ENCODE assay signal across 11 cellular contexts in genomic region chr7:143289888-143290287, GRCh38. TPM values are rescaled to one million over a fixed set of nuclear protein-coding genes. Genes with fewer than 3 reads are reported as not detected.
DNase-seq lines count a peak whose midpoint lies in the region; ATAC-seq, FAIRE-seq and TF ChIP-seq lines count a peak whose summit lies in the region.
"Not testable (repeated sequence)": the region's sequence is repeated elsewhere in the genome, so short reads cannot be mapped to it uniquely, and the experiment has no call there.
"Had no signal": no experiment of that assay in that cellular context is flagged by ENCODE, and none has a peak within 500 bp of the region (broad histone marks: within the 10 kb centered on the region; RNA-seq: fewer than 3 reads in every experiment).

No MANE protein-coding gene starts in this region.

- peak overlapping the region; percentile 83 for H3K9ac ChIP-seq in OCI-LY1 (ENCODE audit: low read length)
- peak overlapping the region; percentile 85 for H3K9ac ChIP-seq in GM12878 (ENCODE audit: control insufficient read depth, insufficient read depth, low read length)
- H3K9ac ChIP-seq in mesendoderm (ENCODE audit: low read length) = peak overlapping the region; percentile 44

- H3K27ac Mint-ChIP-seq in GM23338 = not testable (repeated sequence)
- peak overlapping the region; percentile 97 for H3K27ac Mint-ChIP-seq in activated CD4-positive, alpha-beta memory T cell treated with anti-CD3 and anti-CD28 coated beads for 36 hours

- H3K18ac ChIP-seq in mesendoderm (ENCODE audit: low read length) = not testable (repeated sequence)

- SMC1A ChIA-PET in GM12878 (lab: Charles Lee; ENCODE audit: uncharacterized antibody, unreplicated experiment) = interaction anchor here (0.6 to 1.8 kb wide), 8 partner anchors 18 to 125 kb away, joined by 3 to 7 read pairs (median 4); partner anchors contain the start of gene GSTK1

- FAIRE-seq in GM12878 (lab: Jason Lieb, UNC) = not testable (repeated sequence)

- not testable (repeated sequence) for H3K23ac ChIP-seq in mesendoderm (ENCODE audit: low read length)

- not testable (repeated sequence) for H3K9me2 ChIP-seq in GM23338 (ENCODE audit: insufficient read depth); OCI-LY1 (ENCODE audit: low read depth, low read length)

- H3K9me3 ChIP-seq in OCI-LY1 (ENCODE audit: low read length); GM12878 (replicated peaks; ENCODE audit: control insufficient read depth, insufficient read depth, low read length); esophagus squamous epithelium: not testable (repeated sequence)

- not testable (repeated sequence) for H3K4ac ChIP-seq in mesendoderm (ENCODE audit: low read depth, low read length)

- peaks cover 28% of the 10 kb centered on the region for H4K20me1 ChIP-seq in GM23338 (replicated peaks; ENCODE audit: insufficient read depth)
- H4K20me1 ChIP-seq in OCI-LY1 (ENCODE audit: insufficient read depth, low read length); GM12878 (ENCODE audit: control insufficient read depth, insufficient read depth): not testable (repeated sequence)

- peaks cover 38% of the 10 kb centered on the region for H3K27me3 Mint-ChIP-seq in GM23338 (ENCODE audit: insufficient read depth, low read depth, poor library complexity)
- H3K27me3 Mint-ChIP-seq in activated CD4-positive, alpha-beta memory T cell treated with anti-CD3 and anti-CD28 coated beads for 36 hours = not testable (repeated sequence)

- intact Hi-C loops in activated CD4-positive, alpha-beta memory T cell treated with anti-CD3 and anti-CD28 coated beads for 36 hours (cut with micrococcal nuclease) = loop anchor here (1.0 kb wide), 2 partner anchors 45 to 50 kb away; no protein-coding TSS in a partner anchor
- intact Hi-C loops in GM12878 (cut with micrococcal nuclease; ENCODE audit: unreplicated experiment) = loop anchor here (2.0 kb wide), 2 partner anchors 27 to 91 kb away; partner anchors contain the start of genes GSTK1 and ZYX
- intact Hi-C loops in esophagus squamous epithelium (cut with DNase I) = not testable (repeated sequence)

- H3K79me1 ChIP-seq in mesendoderm (ENCODE audit: low read length) = peaks cover 15% of the 10 kb centered on the region

- not testable (repeated sequence) for H2AK5ac ChIP-seq in mesendoderm (ENCODE audit: low read length)

- H3K27me3 ChIP-seq in GM23338 (ENCODE audit: insufficient read depth) = peaks cover 24% of the 10 kb centered on the region
- H3K27me3 ChIP-seq in OCI-LY1 (ENCODE audit: insufficient read depth, low read length); GM12878 (replicated peaks in 1 of 2; ENCODE audit: control insufficient read depth in 2 of 2, insufficient read depth in 2 of 2, low read length in 1 of 2); esophagus squamous epithelium; mesendoderm (ENCODE audit: insufficient read depth, low read length, poor library complexity): not testable (repeated sequence)

- not testable (repeated sequence) for TF ChIP-seq POLR2A in GM12878 (IDR thresholded peaks at IDR 0.05; ENCODE audit: low read depth, low read length); esophagus squamous epithelium (IDR thresholded peaks at IDR 0.05)

- H3K79me2 ChIP-seq in GM23338 (replicated peaks; ENCODE audit: insufficient read depth) = peaks cover 48% of the 10 kb centered on the region
- peaks cover 21% of the 10 kb centered on the region for H3K79me2 ChIP-seq in OCI-LY1 (ENCODE audit: insufficient read depth, low read length)
- peaks cover 35% of the 10 kb centered on the region for H3K79me2 ChIP-seq in GM12878 (ENCODE audit: control insufficient read depth, insufficient read depth, low read length)
- H3K79me2 ChIP-seq in mesendoderm (ENCODE audit: control insufficient read depth, insufficient read depth, low read length) = peaks cover 25% of the 10 kb centered on the region

- not testable (repeated sequence) for H3F3A ChIP-seq in GM23338 (replicated peaks; ENCODE audit: low read depth); OCI-LY1 (ENCODE audit: insufficient read depth, low read length)

- peaks cover 30% of the 10 kb centered on the region for H3K36me3 ChIP-seq in GM23338 (ENCODE audit: insufficient read depth)
- H3K36me3 ChIP-seq in OCI-LY1 (ENCODE audit: insufficient read depth, low read length) = peaks cover 51% of the 10 kb centered on the region
- peaks cover 11 to 16% of the 10 kb centered on the region in 2 experiments for H3K36me3 ChIP-seq in GM12878 (ENCODE audit: control insufficient read depth in 2 of 2, insufficient read depth in 2 of 2, low read length in 1 of 2)
- H3K36me3 ChIP-seq in esophagus squamous epithelium = peaks cover 10 to 38% (median 25%) of the 10 kb centered on the region in 3 donors
- H3K36me3 ChIP-seq in mesendoderm (ENCODE audit: control insufficient read depth, insufficient read depth, low read length) = peaks cover 17% of the 10 kb centered on the region

- in situ Hi-C loops in GM12878 (cut with MboI) = not testable (repeated sequence)

- not testable (repeated sequence) for H4K5ac ChIP-seq in mesendoderm (ENCODE audit: low read length)

- ATAC-seq in GM23338, GM12878: not testable (repeated sequence)

- H3K4me2 ChIP-seq in GM23338 = peak overlapping the region; percentile 100
- H3K4me2 ChIP-seq in OCI-LY1 (ENCODE audit: low read length) = peak overlapping the region; percentile 88
- peak overlapping the region; percentile 85 for H3K4me2 ChIP-seq in GM12878 (ENCODE audit: control insufficient read depth, insufficient read depth)
- H3K4me2 ChIP-seq in mesendoderm (ENCODE audit: low read length) = not testable (repeated sequence)

- DNase-seq in AG10803 (ENCODE audit: low read depth); GM23338 (ENCODE audit: low spot score); activated CD4-positive, alpha-beta memory T cell treated with anti-CD3 and anti-CD28 coated beads for 36 hours; GM12878 (ENCODE audit: low read depth, low spot score); esophagus squamous epithelium (lab: John Stamatoyannopoulos, UW); mesendoderm; skeletal muscle cell (ENCODE audit: low read depth): not testable (repeated sequence)

- CTCF ChIA-PET in activated CD4-positive, alpha-beta memory T cell treated with anti-CD3 and anti-CD28 coated beads for 36 hours (lab: Charles Lee) = interaction anchor here (0.7 to 4.3 kb wide), 10 partner anchors 10 to 774 kb away, joined by 3 to 53 read pairs (median 5); partner anchors contain the start of gene GSTK1
- CTCF ChIA-PET in GM12878 (lab: Yijun Ruan, JAX) = interaction anchor here (0.8 to 2.9 kb wide), 8 partner anchors 9 to 90 kb away, joined by 3 to 17 read pairs (median 3); no protein-coding TSS in a partner anchor

- not testable (repeated sequence) for H2AFZ ChIP-seq in GM23338; OCI-LY1 (ENCODE audit: low read length); GM12878 (ENCODE audit: control insufficient read depth, low read depth, low read length)

- H3K4me1 Mint-ChIP-seq in GM23338 = peaks cover 20% of the 10 kb centered on the region
- H3K4me1 Mint-ChIP-seq in activated CD4-positive, alpha-beta memory T cell treated with anti-CD3 and anti-CD28 coated beads for 36 hours (ENCODE audit: low read depth) = peaks cover 44% of the 10 kb centered on the region

- H3K36me3 Mint-ChIP-seq in GM23338 (ENCODE audit: low read depth) = peaks cover 70% of the 10 kb centered on the region
- peaks cover 53% of the 10 kb centered on the region for H3K36me3 Mint-ChIP-seq in activated CD4-positive, alpha-beta memory T cell treated with anti-CD3 and anti-CD28 coated beads for 36 hours

- not testable (repeated sequence) for H2BK120ac ChIP-seq in mesendoderm (ENCODE audit: low read depth, low read length)

- H3K9me3 Mint-ChIP-seq in GM23338 = peaks cover 16% of the 10 kb centered on the region
- not testable (repeated sequence) for H3K9me3 Mint-ChIP-seq in activated CD4-positive, alpha-beta memory T cell treated with anti-CD3 and anti-CD28 coated beads for 36 hours

- H3K27ac ChIP-seq in GM23338 (ENCODE audit: low read depth); GM12878 (ENCODE audit: control insufficient read depth, insufficient read depth); mesendoderm (ENCODE audit: low read depth, low read length): not testable (repeated sequence)
- H3K27ac ChIP-seq in OCI-LY1 (ENCODE audit: low read depth, low read length, poor library complexity, severe bottlenecking) (peak overlapping the region; percentile 5), esophagus squamous epithelium (peak overlapping the region in 3 of 4 donors; percentile 88 to 96 (median 96))

- not testable (repeated sequence) for BruUV-seq in GM12878 (replicated peaks; lab: Mats Ljungman, UMichigan)

- H2BK15ac ChIP-seq in mesendoderm (replicated peaks; ENCODE audit: low read depth) = not testable (repeated sequence)

- TF ChIP-seq RAD21 in GM12878 (IDR thresholded peaks at IDR 0.05; ENCODE audit: insufficient read depth, low read depth, low read length) = not testable (repeated sequence)

- H3K4me1 ChIP-seq in GM23338 (ENCODE audit: insufficient read depth) = peaks cover 23% of the 10 kb centered on the region; the same call in 1 of the 2 replicates
- peaks cover 27% of the 10 kb centered on the region for H3K4me1 ChIP-seq in OCI-LY1 (ENCODE audit: insufficient read depth, low read length, severe bottlenecking)
- not testable (repeated sequence) for H3K4me1 ChIP-seq in GM12878 (ENCODE audit: control insufficient read depth, insufficient read depth, low read length); mesendoderm (ENCODE audit: control insufficient read depth, low read depth, low read length)
- H3K4me1 ChIP-seq in esophagus squamous epithelium = peaks cover 16 to 38% (median 17%) of the 10 kb centered on the region in 3 donors

- peak overlapping the region; percentile 99 for H3K4me3 Mint-ChIP-seq in GM23338
- H3K4me3 Mint-ChIP-seq in activated CD4-positive, alpha-beta memory T cell treated with anti-CD3 and anti-CD28 coated beads for 36 hours = peak overlapping the region; percentile 93

- not testable (repeated sequence) for H3K56ac ChIP-seq in mesendoderm (ENCODE audit: low read length)

- RAD21 ChIA-PET in GM12878 (lab: Charles Lee; ENCODE audit: unreplicated experiment) = interaction anchor here (0.6 to 0.8 kb wide), 2 partner anchors 27 to 282 kb away, joined by 4 to 5 read pairs; partner anchors contain the start of gene GSTK1

- not testable (repeated sequence) for TF ChIP-seq CTCF in AG10803 (conservative IDR thresholded peaks at IDR 0.05; ENCODE audit: low read length); GM23338 (conservative IDR thresholded peaks at IDR 0.05; ENCODE audit: low read depth in 2 of 2); OCI-LY1 (IDR thresholded peaks at IDR 0.05; ENCODE audit: low read length); GM12878 (IDR thresholded peaks at IDR 0.05 in 2 of 3, conservative IDR thresholded peaks at IDR 0.05 in 1 of 3; ENCODE audit: control insufficient read depth in 2 of 3, extremely low read depth in 1 of 3, insufficient read depth in 1 of 3, low read depth in 3 of 3, low read length in 3 of 3); esophagus squamous epithelium (IDR thresholded peaks at IDR 0.05)

- not testable (repeated sequence) for H4K8ac ChIP-seq in mesendoderm (ENCODE audit: low read depth, low read length)

- not testable (repeated sequence) for TF ChIP-seq EP300 in GM12878 (IDR thresholded peaks at IDR 0.05; ENCODE audit: borderline replicate concordance in 1 of 2, control insufficient read depth in 1 of 2, low read depth in 2 of 2, low read length in 2 of 2)

- H2BK5ac ChIP-seq in mesendoderm (ENCODE audit: low read length) = not testable (repeated sequence)

- POLR2A ChIA-PET in activated CD4-positive, alpha-beta memory T cell treated with anti-CD3 and anti-CD28 coated beads for 36 hours (lab: Charles Lee) = interaction anchor here (0.9 to 1.8 kb wide), 7 partner anchors 9 to 49 kb away, joined by 3 to 9 read pairs (median 7); partner anchors contain the start of gene GSTK1
- POLR2A ChIA-PET in GM12878 (lab: Charles Lee) = interaction anchor here (0.6 to 1.1 kb wide), 3 partner anchors 9 to 27 kb away, joined by 3 to 5 read pairs (median 3); partner anchors contain the start of gene GSTK1

- 42% methylated on average over 3 of the region's 4 CpGs for WGBS in GM12878 (ENCODE audit: insufficient coverage, insufficient replicate concordance, low lambda C conversion rate, missing lambda C conversion rate)
- WGBS in esophagus squamous epithelium, 2 donors = 0 to 49% methylated on average over 1 to 4 of the region's 4 CpGs
- no CpG with 5 or more reads among the region's 4 CpGs for WGBS in mesendoderm (ENCODE audit: extremely low coverage, insufficient coverage, low lambda C conversion rate)

- H3K4me3 ChIP-seq in AG10803 (ENCODE audit: low read length) (peak overlapping the region; percentile 88; the same call in 1 of the 2 replicates), GM23338 (peak overlapping the region; percentile 99), OCI-LY1 (ENCODE audit: low read depth, low read length, poor library complexity, severe bottlenecking) (peak overlapping the region; percentile 78), GM12878 (peak overlapping the region; percentile 78), esophagus squamous epithelium (peak overlapping the region in 2 of 4 donors; percentile 76 to 90), skeletal muscle cell (ENCODE audit: low read depth, low read length) (peak overlapping the region; percentile 75)
- not testable (repeated sequence) for H3K4me3 ChIP-seq in mesendoderm (ENCODE audit: low read length)

RNA-seq across cellular contexts. Expression of gene CASP2, which starts 1.7 kb away (rescaled TPM):
- total RNA-seq in GM23338 (2014; rRNA removed; shearing (Covaris generic)) = 15.7 and 21.8 TPM in 2 replicates
- polyA plus RNA-seq in GM23338 (2016; fragmentation: Nextera tagmentation; extraction: Ambion mirVana) (13.7 and 17.7 TPM in 2 replicates), GM12878 (2011; rRNA removed) (19.6 and 33.5 TPM in 2 replicates), GM12878 (2014; fragmentation: Illumina TruSeq; extraction: Trizol) (35.9 and 36.1 TPM in 2 replicates), GM12878 (2014; fragmentation: Nextera tagmentation; extraction: Ambion mirVana) (10 to 100 TPM; 12.1 to 17.4 TPM), GM12878 (2014; rRNA removed) (21.0 and 22.3 TPM in 2 replicates), GM12878 (2016; fragmentation: Nextera tagmentation; extraction: Ambion mirVana) (10 to 100 TPM; 30.1 to 34.1 TPM)
- total RNA-seq in activated CD4-positive, alpha-beta memory T cell treated with anti-CD3 and anti-CD28 coated beads for 36 hours = 100 to 1,000 TPM; 117 to 129 TPM
- 35.5 and 39.3 TPM in 2 replicates for total RNA-seq in GM12878 (2013; cell fraction: nucleolus; rRNA removed)
- total RNA-seq in GM12878 (2014; rRNA removed) (20.2 and 20.9 TPM in 2 replicates), GM12878 (2014; rRNA removed; fragmentation: Illumina TruSeq; extraction: Trizol) (14.1 and 14.2 TPM in 2 replicates), GM12878 (2021) (56.1 and 60.4 TPM in 2 replicates), esophagus squamous epithelium (10 to 100 TPM in 3 of 4 donors, 1 to 10 TPM in 1; 8.8 to 24.6 (median 12.2) TPM)
- polyA plus RNA-seq in GM12878 (2011; ENCODE audit: low read depth) = 18.0 TPM
- 28.9 and 30.0 TPM in 2 replicates for polyA plus RNA-seq in GM12878 (2011; cell fraction: cytosol; rRNA removed)
- 28.2 and 35.4 TPM in 2 replicates for polyA plus RNA-seq in GM12878 (2011; cell fraction: nucleus; rRNA removed)
- polyA plus RNA-seq in GM12878 (2012) = 17.0 and 18.4 TPM in 2 replicates
- polyA minus RNA-seq in GM12878 (2011; rRNA and poly(A)+ RNA removed) = 84.9 and 89.5 TPM in 2 replicates
- 26.5 and 27.5 TPM in 2 replicates for polyA minus RNA-seq in GM12878 (2011; cell fraction: cytosol; rRNA and poly(A)+ RNA removed)
- 17.5 and 29.6 TPM in 2 replicates for polyA minus RNA-seq in GM12878 (2011; cell fraction: nucleus; rRNA and poly(A)+ RNA removed)
- 20.6 TPM for polyA plus RNA-seq in mesendoderm (2013, experiment 1 of 2)
- polyA plus RNA-seq in mesendoderm (2013, experiment 2 of 2) = 19.0 TPM

RNA-seq across cellular contexts. Expression of gene TMEM139, which starts 5.1 kb away (rescaled TPM):
- 2.3 and 3.6 TPM in 2 replicates for total RNA-seq in GM23338 (2014; rRNA removed; shearing (Covaris generic))
- polyA plus RNA-seq in GM23338 (2016; fragmentation: Nextera tagmentation; extraction: Ambion mirVana) (1.7 and 3.3 TPM in 2 replicates), GM12878 (2011; rRNA removed) (not detected in 2 replicates), GM12878 (2014; fragmentation: Illumina TruSeq; extraction: Trizol) (not detected in 2 replicates), GM12878 (2014; fragmentation: Nextera tagmentation; extraction: Ambion mirVana) (not detected), GM12878 (2014; rRNA removed) (not detected in 2 replicates), GM12878 (2016; fragmentation: Nextera tagmentation; extraction: Ambion mirVana) (not detected)
- under 1 TPM; 0.29 to 0.70 TPM for total RNA-seq in activated CD4-positive, alpha-beta memory T cell treated with anti-CD3 and anti-CD28 coated beads for 36 hours
- not detected in 2 replicates for total RNA-seq in GM12878 (2013; cell fraction: nucleolus; rRNA removed)
- total RNA-seq in GM12878 (2014; rRNA removed) (not detected in 2 replicates), GM12878 (2014; rRNA removed; fragmentation: Illumina TruSeq; extraction: Trizol) (0.31 TPM in 1 of 2 replicates, not detected in the other), GM12878 (2021) (not detected in 2 replicates), esophagus squamous epithelium (1 to 10 TPM in 1 of 4 donors, under 1 TPM in 1, not detected in 2; 0.15 to 3.6 TPM)
- polyA plus RNA-seq in GM12878 (2011; ENCODE audit: low read depth) = 0.39 TPM
- 0.12 TPM in 1 of 2 replicates, not detected in the other for polyA plus RNA-seq in GM12878 (2011; cell fraction: cytosol; rRNA removed)
- 0.06 TPM in 1 of 2 replicates, not detected in the other for polyA plus RNA-seq in GM12878 (2011; cell fraction: nucleus; rRNA removed)
- polyA plus RNA-seq in GM12878 (2012) = 0.08 and 0.45 TPM in 2 replicates
- not detected in 2 replicates for polyA minus RNA-seq in GM12878 (2011; rRNA and poly(A)+ RNA removed)
- polyA minus RNA-seq in GM12878 (2011; cell fraction: cytosol; rRNA and poly(A)+ RNA removed) = 2.3 and 3.1 TPM in 2 replicates
- polyA minus RNA-seq in GM12878 (2011; cell fraction: nucleus; rRNA and poly(A)+ RNA removed) = 0.24 TPM in 1 of 2 replicates, not detected in the other
- polyA plus RNA-seq in mesendoderm (2013, experiment 1 of 2) = 0.84 TPM
- polyA plus RNA-seq in mesendoderm (2013, experiment 2 of 2) = 1.4 TPM
- total RNA-seq: LHCN-M2 had no signal

RNA-seq across cellular contexts. Expression of gene CLCN1, which starts 26.0 kb away (rescaled TPM):
- 0.23 and 0.38 TPM in 2 replicates for total RNA-seq in GM23338 (2014; rRNA removed; shearing (Covaris generic))
- polyA plus RNA-seq in GM23338 (2016; fragmentation: Nextera tagmentation; extraction: Ambion mirVana) (0.43 and 0.48 TPM in 2 replicates), GM12878 (2011; rRNA removed) (not detected in 2 replicates), GM12878 (2014; fragmentation: Illumina TruSeq; extraction: Trizol) (not detected in 2 replicates), GM12878 (2014; fragmentation: Nextera tagmentation; extraction: Ambion mirVana) (not detected), GM12878 (2014; rRNA removed) (0.04 TPM in 1 of 2 replicates, not detected in the other), GM12878 (2016; fragmentation: Nextera tagmentation; extraction: Ambion mirVana) (under 1 TPM in 1 of 2 experiments, not detected in 1; 0.30 TPM)
- total RNA-seq in activated CD4-positive, alpha-beta memory T cell treated with anti-CD3 and anti-CD28 coated beads for 36 hours = under 1 TPM in 1 of 2 experiments, not detected in 1; 0.17 TPM
- not detected in 2 replicates for total RNA-seq in GM12878 (2013; cell fraction: nucleolus; rRNA removed)
- total RNA-seq in GM12878 (2014; rRNA removed) (not detected in 2 replicates), GM12878 (2014; rRNA removed; fragmentation: Illumina TruSeq; extraction: Trizol) (not detected in 2 replicates), GM12878 (2021) (not detected in 2 replicates), esophagus squamous epithelium (under 1 TPM in 3 of 4 donors, not detected in 1; under 0.01 to 0.91 (median 0.13) TPM)
- not detected for polyA plus RNA-seq in GM12878 (2011; ENCODE audit: low read depth)
- not detected in 2 replicates for polyA plus RNA-seq in GM12878 (2011; cell fraction: cytosol; rRNA removed)
- not detected in 2 replicates for polyA plus RNA-seq in GM12878 (2011; cell fraction: nucleus; rRNA removed)
- not detected in 2 replicates for polyA plus RNA-seq in GM12878 (2012)
- not detected in 2 replicates for polyA minus RNA-seq in GM12878 (2011; rRNA and poly(A)+ RNA removed)
- not detected in 2 replicates for polyA minus RNA-seq in GM12878 (2011; cell fraction: cytosol; rRNA and poly(A)+ RNA removed)
- polyA minus RNA-seq in GM12878 (2011; cell fraction: nucleus; rRNA and poly(A)+ RNA removed) = not detected in 2 replicates
- 0.27 TPM for polyA plus RNA-seq in mesendoderm (2013, experiment 1 of 2)
- 0.25 TPM for polyA plus RNA-seq in mesendoderm (2013, experiment 2 of 2)
- total RNA-seq: ascending aorta, left colon, LHCN-M2 had no signal

RNA-seq across cellular contexts. Expression of gene GSTK1, which starts 26.6 kb away (rescaled TPM):
- 26.4 and 27.3 TPM in 2 replicates for total RNA-seq in GM23338 (2014; rRNA removed; shearing (Covaris generic))
- polyA plus RNA-seq in GM23338 (2016; fragmentation: Nextera tagmentation; extraction: Ambion mirVana) (26.3 and 27.5 TPM in 2 replicates), GM12878 (2011; rRNA removed) (80.2 and 104 TPM in 2 replicates), GM12878 (2014; fragmentation: Illumina TruSeq; extraction: Trizol) (96.8 and 136 TPM in 2 replicates), GM12878 (2014; fragmentation: Nextera tagmentation; extraction: Ambion mirVana) (100 to 1,000 TPM; 143 to 166 TPM), GM12878 (2014; rRNA removed) (154 and 159 TPM in 2 replicates), GM12878 (2016; fragmentation: Nextera tagmentation; extraction: Ambion mirVana) (100 to 1,000 TPM; 122 to 132 TPM)
- total RNA-seq in activated CD4-positive, alpha-beta memory T cell treated with anti-CD3 and anti-CD28 coated beads for 36 hours = 100 to 1,000 TPM; 218 to 224 TPM
- total RNA-seq in GM12878 (2013; cell fraction: nucleolus; rRNA removed) = 74.2 and 75.8 TPM in 2 replicates
- total RNA-seq in GM12878 (2014; rRNA removed) (116 and 122 TPM in 2 replicates), GM12878 (2014; rRNA removed; fragmentation: Illumina TruSeq; extraction: Trizol) (76.2 and 78.8 TPM in 2 replicates), GM12878 (2021) (80.7 and 80.9 TPM in 2 replicates), esophagus squamous epithelium (100 to 1,000 TPM in 3 of 4 donors, 10 to 100 TPM in 1; 96.2 to 166 (median 149) TPM)
- 64.7 TPM for polyA plus RNA-seq in GM12878 (2011; ENCODE audit: low read depth)
- polyA plus RNA-seq in GM12878 (2011; cell fraction: cytosol; rRNA removed) = 138 and 146 TPM in 2 replicates
- polyA plus RNA-seq in GM12878 (2011; cell fraction: nucleus; rRNA removed) = 162 and 197 TPM in 2 replicates
- 92.5 and 97.4 TPM in 2 replicates for polyA plus RNA-seq in GM12878 (2012)
- 55.9 and 82.6 TPM in 2 replicates for polyA minus RNA-seq in GM12878 (2011; rRNA and poly(A)+ RNA removed)
- polyA minus RNA-seq in GM12878 (2011; cell fraction: cytosol; rRNA and poly(A)+ RNA removed) = 25.7 and 29.0 TPM in 2 replicates
- 28.3 and 38.9 TPM in 2 replicates for polyA minus RNA-seq in GM12878 (2011; cell fraction: nucleus; rRNA and poly(A)+ RNA removed)
- polyA plus RNA-seq in mesendoderm (2013, experiment 1 of 2) = 20.7 TPM
- polyA plus RNA-seq in mesendoderm (2013, experiment 2 of 2) = 21.6 TPM
